Comparison of ENCODE assay signal across 18 cellular contexts in the genomic region with DNA sequence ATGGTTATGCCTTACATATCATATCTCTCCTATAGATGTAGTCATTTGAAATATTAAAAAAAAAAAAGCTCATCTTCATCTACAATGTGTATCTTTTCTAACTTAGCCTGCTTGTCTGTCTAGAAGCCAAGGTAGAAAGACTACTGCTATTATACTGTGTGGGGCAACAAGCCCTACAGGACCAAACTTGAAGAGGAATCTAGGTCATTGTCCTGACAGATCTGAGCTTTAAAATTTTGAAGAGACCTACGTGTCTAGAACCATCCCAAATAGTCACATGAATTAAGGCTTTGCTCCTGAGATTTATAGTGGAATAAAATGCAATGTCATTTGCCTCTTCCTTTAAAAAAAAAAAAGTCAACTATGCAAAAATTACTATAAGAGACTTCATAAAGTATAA.
DNase-seq lines count a peak whose midpoint lies in the region; ATAC-seq, FAIRE-seq and TF ChIP-seq lines count a peak whose summit lies in the region.
"Had no signal": no experiment of that assay in that cellular context is flagged by ENCODE, and none has a peak within 500 bp of the region (broad histone marks: within the 10 kb centered on the region; RNA-seq: fewer than 3 reads in every experiment).

No MANE protein-coding gene starts in this region.

- H3K27me3 ChIP-seq in K562 (ENCODE audit: control insufficient read depth in 2 of 2, insufficient read depth in 2 of 2, low read length in 2 of 2), result no peaks in the 10 kb centered on the region; a peak in 1 of 5 replicates
- no peaks in the 10 kb centered on the region for H3K27me3 ChIP-seq in prostate gland (replicated peaks; ENCODE audit: insufficient read depth)
- H3K27me3 ChIP-seq: BLaER1 treated with 17β-estradiol and CSF1 and Interleukin-3, amounts not matched to agents 10 nM and 100 nM had no signal

- H2AFZ ChIP-seq in K562 (ENCODE audit: low read depth, low read length), result no peak overlapping the region

- DNase-seq in A549 (ENCODE audit: low read depth in 1 of 2, low spot score in 1 of 2), result no peak
- no peak for DNase-seq in K562 (ENCODE audit: extremely low read depth in 1 of 4, low spot score in 3 of 4)
- no peak for DNase-seq in epithelial cell of prostate (ENCODE audit: low read depth, low spot score)
- peak; percentile 13 for DNase-seq in prostate gland (ENCODE audit: low spot score)
- no peak for DNase-seq in activated effector memory CD4-positive, alpha-beta T cell treated with anti-CD3 and anti-CD28 coated beads, Interleukin-2, amount 50 U/mL, for 16 hours
- no peak for DNase-seq in lower leg skin (ENCODE audit: low spot score in 2 of 2)
- no peak for DNase-seq in NCI-H524 (lab: John Stamatoyannopoulos, UW)
- DNase-seq: 8988T; Calu3; CD8-positive, alpha-beta T cell; DMS79 treated with DMSO at 0.1 percent for 48 hours; GF-D8; H9 had no signal

- POLR2A ChIA-PET in A549 (lab: Yijun Ruan, JAX) (interaction anchor here (0.6 kb wide), 1 partner anchor 417 kb away, joined by 4 read pairs; a partner anchor contains a TSS), K562 (lab: Yijun Ruan, JAX) (interaction anchor here (0.6 kb wide), 1 partner anchor 165 kb away, joined by 4 read pairs; no protein-coding TSS in a partner anchor)

- no peaks in the 10 kb centered on the region for H3K9me3 ChIP-seq in A549
- no peaks in the 10 kb centered on the region for H3K9me3 ChIP-seq in K562 (replicated peaks; ENCODE audit: control insufficient read depth, insufficient read depth, low read depth, low read length)
- H3K9me3 ChIP-seq in prostate gland, result no peaks in the 10 kb centered on the region
- H3K9me3 ChIP-seq: BLaER1 treated with 17β-estradiol and CSF1 and Interleukin-3, amounts not matched to agents 10 nM and 100 nM had no signal

- CTCF ChIA-PET in A549 (lab: Yijun Ruan, JAX), result no interaction called here
- CTCF ChIA-PET in K562 (lab: Yijun Ruan, JAX; ENCODE audit: low intra/inter-chr PET ratio), result no interaction called here

- TF ChIP-seq RAD21 in A549 (conservative IDR thresholded peaks at IDR 0.05 in 1 of 2, IDR thresholded peaks at IDR 0.05 in 1 of 2), result no peak
- TF ChIP-seq RAD21 in K562 (CRISPR knock-in tag; conservative IDR thresholded peaks at IDR 0.05 in 1 of 2, IDR thresholded peaks at IDR 0.05 in 1 of 2), result no peak

- 71% methylated on average over 1 of the region's 1 CpG for WGBS in A549 (ENCODE audit: missing lambda C conversion rate)
- WGBS in K562 (ENCODE audit: insufficient coverage, low coverage, missing lambda C conversion rate), result 0% methylated on average over 1 of the region's 1 CpG
- WGBS in prostate gland, result 54% methylated on average over 1 of the region's 1 CpG
- WGBS in lower leg skin, 2 donors, result 52 to 59% methylated on average over 1 of the region's 1 CpG

- H3K27ac ChIP-seq in A549, result peak overlapping the region; percentile 39 to 43; a peak in 3 of 6 replicates
- H3K27ac ChIP-seq in K562 (ENCODE audit: extremely low read depth, low read depth, low read length), result no peak overlapping the region
- peak overlapping the region; percentile 83 for H3K27ac ChIP-seq in epithelial cell of prostate
- H3K27ac ChIP-seq in prostate gland, result no peak overlapping the region
- H3K27ac ChIP-seq: BLaER1 treated with 17β-estradiol and CSF1 and Interleukin-3, amounts not matched to agents 10 nM and 100 nM had no signal

- H3K4me1 ChIP-seq in A549, result peaks cover 41% of the 10 kb centered on the region
- no peaks in the 10 kb centered on the region for H3K4me1 ChIP-seq in K562 (replicated peaks in 1 of 2; ENCODE audit: control insufficient read depth in 2 of 2, insufficient read depth in 2 of 2, low read length in 2 of 2)
- no peaks in the 10 kb centered on the region for H3K4me1 ChIP-seq in prostate gland (replicated peaks)
- H3K4me1 ChIP-seq: BLaER1 treated with 17β-estradiol and CSF1 and Interleukin-3, amounts not matched to agents 10 nM and 100 nM had no signal

- H3K4me3 ChIP-seq in A549 (no peak overlapping the region), K562 (no peak overlapping the region), prostate gland (no peak overlapping the region), lower leg skin (ENCODE audit: low read depth, poor library complexity, severe bottlenecking) (no peak overlapping the region)
- H3K4me3 ChIP-seq: BLaER1 treated with 17β-estradiol and CSF1 and Interleukin-3, amounts not matched to agents 10 nM and 100 nM had no signal

- TF ChIP-seq EP300 in A549 (IDR thresholded peaks at IDR 0.05) (no peak), K562 (IDR thresholded peaks at IDR 0.05; ENCODE audit: low read length) (no peak)

- in situ Hi-C loops in K562 (cut with MboI), result no loop called here

- H4K20me1 ChIP-seq in K562 (replicated peaks; ENCODE audit: control insufficient read depth, insufficient read depth, low read length), result no peaks in the 10 kb centered on the region
- H4K20me1 ChIP-seq: BLaER1 treated with 17β-estradiol and CSF1 and Interleukin-3, amounts not matched to agents 10 nM and 100 nM had no signal

- H3K36me3 ChIP-seq in K562 (ENCODE audit: control insufficient read depth, insufficient read depth, low read length), result no peaks in the 10 kb centered on the region
- no peaks in the 10 kb centered on the region for H3K36me3 ChIP-seq in prostate gland
- H3K36me3 ChIP-seq: BLaER1 treated with 17β-estradiol and CSF1 and Interleukin-3, amounts not matched to agents 10 nM and 100 nM had no signal

- no peak for TF ChIP-seq CTCF in A549 (IDR thresholded peaks at IDR 0.05)
- no peak for TF ChIP-seq CTCF in K562 (IDR thresholded peaks at IDR 0.05 in 2 of 3, conservative IDR thresholded peaks at IDR 0.05 in 1 of 3; ENCODE audit: insufficient read depth in 2 of 3, low read depth in 1 of 3, low read length in 3 of 3)
- TF ChIP-seq CTCF in prostate gland (IDR thresholded peaks at IDR 0.05), result no peak
- TF ChIP-seq CTCF in lower leg skin (IDR thresholded peaks at IDR 0.05), result no peak

- H3K9me1 ChIP-seq in K562 (ENCODE audit: control insufficient read depth, insufficient read depth, low read length), result no peaks in the 10 kb centered on the region

- BruUV-seq in K562 (replicated peaks; lab: Mats Ljungman, UMichigan), result no TSS peak

- no peak for ATAC-seq in A549
- no peak for ATAC-seq in K562
- no peak for ATAC-seq in GM18873 (IDR thresholded peaks at IDR 0.05; ENCODE audit: low FRiP score, unreplicated experiment)
- ATAC-seq: CD8-positive, alpha-beta T cell; HepG2 had no signal

- H3K79me2 ChIP-seq in K562 (ENCODE audit: control insufficient read depth, insufficient read depth, low read length), result no peaks in the 10 kb centered on the region

- H3K4me2 ChIP-seq in A549 (peak overlapping the region; percentile 48; the same call in 1 of the 3 replicates), K562 (ENCODE audit: insufficient read depth, low read length) (no peak overlapping the region)
- H3K4me2 ChIP-seq: BLaER1 treated with 17β-estradiol and CSF1 and Interleukin-3, amounts not matched to agents 10 nM and 100 nM had no signal

- FAIRE-seq in A549 (lab: Jason Lieb, UNC) (no peak), K562 (lab: Jason Lieb, UNC) (no peak)
- FAIRE-seq: GM19239, H1, HepG2 had no signal

- intact Hi-C loops in K562 (cut with micrococcal nuclease), result no loop called here
- intact Hi-C loops in prostate gland (cut with DNase I), result no loop called here
- intact Hi-C loops in lower leg skin (cut with DNase I; ENCODE audit: low total_unique reads), result no loop called here

- no peak for TF ChIP-seq POLR2A in A549 (IDR thresholded peaks at IDR 0.05; ENCODE audit: low read length)
- TF ChIP-seq POLR2A in K562 (conservative IDR thresholded peaks at IDR 0.05), result no peak
- TF ChIP-seq POLR2A in prostate gland (IDR thresholded peaks at IDR 0.05), result no peak
- TF ChIP-seq POLR2A in lower leg skin (IDR thresholded peaks at IDR 0.05), result no peak

- no peak overlapping the region for H3K9ac ChIP-seq in K562 (ENCODE audit: insufficient read depth in 1 of 2, low read depth in 2 of 2, low read length in 2 of 2)
- H3K9ac ChIP-seq: BLaER1 treated with 17β-estradiol and CSF1 and Interleukin-3, amounts not matched to agents 10 nM and 100 nM had no signal

TF ChIP-seq in A549, 52 proteins besides CTCF, POLR2A, EP300 and RAD21:
- no peak for TF ChIP-seq ZSCAN20 (CRISPR knock-in tag; IDR thresholded peaks at IDR 0.05)
- TF ChIP-seq MAFK (IDR thresholded peaks at IDR 0.05; ENCODE audit: partially characterized antibody), result peak; percentile 41
TF ChIP-seq in A549: peak in this region for 1.

TF ChIP-seq in K562, 482 proteins besides CTCF, POLR2A, EP300 and RAD21:
- TF ChIP-seq NCOR1 (IDR thresholded peaks at IDR 0.05) (no peak), ZNF316 (IDR thresholded peaks at IDR 0.05) (peak; percentile 61; the same call in 1 of the 2 replicates), NFATC3 (IDR thresholded peaks at IDR 0.05) (no peak)

Comparison
In these comparisons a context has a peak if more than half of its experiments do, and no peak if none do; other contexts are left out.
1. H3K27ac ChIP-seq: peak in A549 (2 of 2) and epithelial cell of prostate (single experiment); none in K562 (single experiment) and prostate gland (0 of 2).